1 cellular context compared by ENCODE assay signal in the genomic region with DNA sequence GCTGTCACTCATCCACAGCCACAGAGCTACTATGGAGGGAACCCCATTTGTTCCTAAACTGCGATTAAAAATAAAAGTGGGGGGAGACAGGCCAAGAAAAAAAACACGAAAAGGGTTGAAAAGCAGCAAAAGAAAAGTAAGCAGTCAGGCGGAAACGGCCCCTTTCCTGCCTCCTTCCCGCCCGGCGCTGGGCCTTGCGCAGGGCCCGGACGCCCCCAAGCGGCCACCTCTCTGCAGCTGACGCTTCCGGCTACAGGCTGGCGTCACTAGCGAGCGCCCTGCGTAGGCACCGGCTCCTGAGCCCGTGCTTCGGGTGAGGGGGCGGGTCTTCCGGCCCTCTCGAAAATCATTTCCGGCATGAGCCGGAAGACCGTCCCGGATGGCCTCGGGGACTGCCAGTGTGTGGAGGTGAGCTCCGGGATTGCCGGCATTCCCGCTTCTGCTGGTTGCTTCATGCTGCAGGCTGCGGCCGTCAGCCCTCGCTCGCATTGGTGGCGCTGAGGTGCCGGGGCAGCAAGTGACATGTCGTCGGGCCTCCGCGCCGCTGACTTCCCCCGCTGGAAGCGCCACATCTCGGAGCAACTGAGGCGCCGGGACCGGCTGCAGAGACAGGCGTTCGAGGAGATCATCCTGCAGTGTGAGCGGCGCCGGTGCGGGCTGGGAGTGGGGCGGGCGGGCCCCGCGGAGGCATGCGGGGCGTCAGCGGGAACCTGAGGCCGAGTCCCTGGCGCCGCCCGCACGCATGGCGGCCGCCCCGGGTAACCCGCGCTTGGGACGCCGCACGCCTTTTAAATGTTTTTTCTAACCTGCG.
TF ChIP-seq lines count a peak whose summit lies in the region.

A gene (plus strand): TSS at position 368 of the 811 bp plus-strand sequence. CDS start 155 bp downstream, at position 523.

TF ChIP-seq in GM23338, 12 proteins besides CTCF, POLR2A, EP300 and RAD21:
- TF ChIP-seq CREB1 (CRISPR knock-in tag; IDR thresholded peaks at IDR 0.05; ENCODE audit: low read depth) (peak; percentile 98), POLR2AphosphoS5 (IDR thresholded peaks at IDR 0.05; ENCODE audit: low read depth) (peak; percentile 85), ZNF331 (CRISPR knock-in tag; IDR thresholded peaks at IDR 0.05; ENCODE audit: low read depth) (no peak), ZNF114 (CRISPR knock-in tag; IDR thresholded peaks at IDR 0.05) (no peak), EZH2 (IDR thresholded peaks at IDR 0.05; ENCODE audit: low read depth, unreplicated experiment) (no peak), STAT1 (IDR thresholded peaks at IDR 0.05; ENCODE audit: unreplicated experiment) (no peak), EZH2phosphoT487 (IDR thresholded peaks at IDR 0.05; ENCODE audit: unreplicated experiment) (no peak), JUNB (IDR thresholded peaks at IDR 0.05; ENCODE audit: unreplicated experiment) (no peak)
- TF ChIP-seq, protein P1, sequence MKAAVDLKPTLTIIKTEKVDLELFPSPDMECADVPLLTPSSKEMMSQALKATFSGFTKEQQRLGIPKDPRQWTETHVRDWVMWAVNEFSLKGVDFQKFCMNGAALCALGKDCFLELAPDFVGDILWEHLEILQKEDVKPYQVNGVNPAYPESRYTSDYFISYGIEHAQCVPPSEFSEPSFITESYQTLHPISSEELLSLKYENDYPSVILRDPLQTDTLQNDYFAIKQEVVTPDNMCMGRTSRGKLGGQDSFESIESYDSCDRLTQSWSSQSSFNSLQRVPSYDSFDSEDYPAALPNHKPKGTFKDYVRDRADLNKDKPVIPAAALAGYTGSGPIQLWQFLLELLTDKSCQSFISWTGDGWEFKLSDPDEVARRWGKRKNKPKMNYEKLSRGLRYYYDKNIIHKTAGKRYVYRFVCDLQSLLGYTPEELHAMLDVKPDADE (IDR thresholded peaks at IDR 0.05): peak; percentile 84
- TF ChIP-seq, protein P2, sequence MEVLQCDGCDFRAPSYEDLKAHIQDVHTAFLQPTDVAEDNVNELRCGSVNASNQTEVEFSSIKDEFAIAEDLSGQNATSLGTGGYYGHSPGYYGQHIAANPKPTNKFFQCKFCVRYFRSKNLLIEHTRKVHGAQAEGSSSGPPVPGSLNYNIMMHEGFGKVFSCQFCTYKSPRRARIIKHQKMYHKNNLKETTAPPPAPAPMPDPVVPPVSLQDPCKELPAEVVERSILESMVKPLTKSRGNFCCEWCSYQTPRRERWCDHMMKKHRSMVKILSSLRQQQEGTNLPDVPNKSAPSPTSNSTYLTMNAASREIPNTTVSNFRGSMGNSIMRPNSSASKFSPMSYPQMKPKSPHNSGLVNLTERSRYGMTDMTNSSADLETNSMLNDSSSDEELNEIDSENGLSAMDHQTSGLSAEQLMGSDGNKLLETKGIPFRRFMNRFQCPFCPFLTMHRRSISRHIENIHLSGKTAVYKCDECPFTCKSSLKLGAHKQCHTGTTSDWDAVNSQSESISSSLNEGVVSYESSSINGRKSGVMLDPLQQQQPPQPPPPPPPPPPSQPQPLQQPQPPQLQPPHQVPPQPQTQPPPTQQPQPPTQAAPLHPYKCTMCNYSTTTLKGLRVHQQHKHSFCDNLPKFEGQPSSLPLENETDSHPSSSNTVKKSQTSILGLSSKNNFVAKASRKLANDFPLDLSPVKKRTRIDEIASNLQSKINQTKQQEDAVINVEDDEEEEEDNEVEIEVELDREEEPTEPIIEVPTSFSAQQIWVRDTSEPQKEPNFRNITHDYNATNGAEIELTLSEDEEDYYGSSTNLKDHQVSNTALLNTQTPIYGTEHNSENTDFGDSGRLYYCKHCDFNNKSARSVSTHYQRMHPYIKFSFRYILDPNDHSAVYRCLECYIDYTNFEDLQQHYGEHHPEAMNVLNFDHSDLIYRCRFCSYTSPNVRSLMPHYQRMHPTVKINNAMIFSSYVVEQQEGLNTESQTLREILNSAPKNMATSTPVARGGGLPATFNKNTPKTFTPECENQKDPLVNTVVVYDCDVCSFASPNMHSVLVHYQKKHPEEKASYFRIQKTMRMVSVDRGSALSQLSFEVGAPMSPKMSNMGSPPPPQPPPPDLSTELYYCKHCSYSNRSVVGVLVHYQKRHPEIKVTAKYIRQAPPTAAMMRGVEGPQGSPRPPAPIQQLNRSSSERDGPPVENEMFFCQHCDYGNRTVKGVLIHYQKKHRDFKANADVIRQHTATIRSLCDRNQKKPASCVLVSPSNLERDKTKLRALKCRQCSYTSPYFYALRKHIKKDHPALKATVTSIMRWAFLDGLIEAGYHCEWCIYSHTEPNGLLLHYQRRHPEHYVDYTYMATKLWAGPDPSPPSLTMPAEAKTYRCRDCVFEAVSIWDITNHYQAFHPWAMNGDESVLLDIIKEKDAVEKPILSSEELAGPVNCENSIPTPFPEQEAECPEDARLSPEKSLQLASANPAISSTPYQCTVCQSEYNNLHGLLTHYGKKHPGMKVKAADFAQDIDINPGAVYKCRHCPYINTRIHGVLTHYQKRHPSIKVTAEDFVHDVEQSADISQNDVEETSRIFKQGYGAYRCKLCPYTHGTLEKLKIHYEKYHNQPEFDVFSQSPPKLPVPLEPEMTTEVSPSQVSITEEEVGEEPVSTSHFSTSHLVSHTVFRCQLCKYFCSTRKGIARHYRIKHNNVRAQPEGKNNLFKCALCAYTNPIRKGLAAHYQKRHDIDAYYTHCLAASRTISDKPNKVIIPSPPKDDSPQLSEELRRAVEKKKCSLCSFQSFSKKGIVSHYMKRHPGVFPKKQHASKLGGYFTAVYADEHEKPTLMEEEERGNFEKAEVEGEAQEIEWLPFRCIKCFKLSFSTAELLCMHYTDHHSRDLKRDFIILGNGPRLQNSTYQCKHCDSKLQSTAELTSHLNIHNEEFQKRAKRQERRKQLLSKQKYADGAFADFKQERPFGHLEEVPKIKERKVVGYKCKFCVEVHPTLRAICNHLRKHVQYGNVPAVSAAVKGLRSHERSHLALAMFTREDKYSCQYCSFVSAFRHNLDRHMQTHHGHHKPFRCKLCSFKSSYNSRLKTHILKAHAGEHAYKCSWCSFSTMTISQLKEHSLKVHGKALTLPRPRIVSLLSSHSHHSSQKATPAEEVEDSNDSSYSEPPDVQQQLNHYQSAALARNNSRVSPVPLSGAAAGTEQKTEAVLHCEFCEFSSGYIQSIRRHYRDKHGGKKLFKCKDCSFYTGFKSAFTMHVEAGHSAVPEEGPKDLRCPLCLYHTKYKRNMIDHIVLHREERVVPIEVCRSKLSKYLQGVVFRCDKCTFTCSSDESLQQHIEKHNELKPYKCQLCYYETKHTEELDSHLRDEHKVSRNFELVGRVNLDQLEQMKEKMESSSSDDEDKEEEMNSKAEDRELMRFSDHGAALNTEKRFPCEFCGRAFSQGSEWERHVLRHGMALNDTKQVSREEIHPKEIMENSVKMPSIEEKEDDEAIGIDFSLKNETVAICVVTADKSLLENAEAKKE (CRISPR knock-in tag; IDR thresholded peaks at IDR 0.05): no peak
- TF ChIP-seq, protein P3, sequence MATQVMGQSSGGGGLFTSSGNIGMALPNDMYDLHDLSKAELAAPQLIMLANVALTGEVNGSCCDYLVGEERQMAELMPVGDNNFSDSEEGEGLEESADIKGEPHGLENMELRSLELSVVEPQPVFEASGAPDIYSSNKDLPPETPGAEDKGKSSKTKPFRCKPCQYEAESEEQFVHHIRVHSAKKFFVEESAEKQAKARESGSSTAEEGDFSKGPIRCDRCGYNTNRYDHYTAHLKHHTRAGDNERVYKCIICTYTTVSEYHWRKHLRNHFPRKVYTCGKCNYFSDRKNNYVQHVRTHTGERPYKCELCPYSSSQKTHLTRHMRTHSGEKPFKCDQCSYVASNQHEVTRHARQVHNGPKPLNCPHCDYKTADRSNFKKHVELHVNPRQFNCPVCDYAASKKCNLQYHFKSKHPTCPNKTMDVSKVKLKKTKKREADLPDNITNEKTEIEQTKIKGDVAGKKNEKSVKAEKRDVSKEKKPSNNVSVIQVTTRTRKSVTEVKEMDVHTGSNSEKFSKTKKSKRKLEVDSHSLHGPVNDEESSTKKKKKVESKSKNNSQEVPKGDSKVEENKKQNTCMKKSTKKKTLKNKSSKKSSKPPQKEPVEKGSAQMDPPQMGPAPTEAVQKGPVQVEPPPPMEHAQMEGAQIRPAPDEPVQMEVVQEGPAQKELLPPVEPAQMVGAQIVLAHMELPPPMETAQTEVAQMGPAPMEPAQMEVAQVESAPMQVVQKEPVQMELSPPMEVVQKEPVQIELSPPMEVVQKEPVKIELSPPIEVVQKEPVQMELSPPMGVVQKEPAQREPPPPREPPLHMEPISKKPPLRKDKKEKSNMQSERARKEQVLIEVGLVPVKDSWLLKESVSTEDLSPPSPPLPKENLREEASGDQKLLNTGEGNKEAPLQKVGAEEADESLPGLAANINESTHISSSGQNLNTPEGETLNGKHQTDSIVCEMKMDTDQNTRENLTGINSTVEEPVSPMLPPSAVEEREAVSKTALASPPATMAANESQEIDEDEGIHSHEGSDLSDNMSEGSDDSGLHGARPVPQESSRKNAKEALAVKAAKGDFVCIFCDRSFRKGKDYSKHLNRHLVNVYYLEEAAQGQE (IDR thresholded peaks at IDR 0.05; ENCODE audit: unreplicated experiment): no peak
TF ChIP-seq in GM23338: peak in this region for 3.
